ENCODE assay signal across 21 cellular contexts in genomic region chr2:11104794-11105660, GRCh38. TPM values are rescaled to one million over a fixed set of nuclear protein-coding genes. Genes with fewer than 3 reads are reported as not detected.
DNase-seq lines count a peak whose midpoint lies in the region; ATAC-seq lines count a peak whose summit lies in the region.
"Had no signal": no experiment of that assay in that cellular context is flagged by ENCODE, and none has a peak within 500 bp of the region (broad histone marks: within the 10 kb centered on the region; RNA-seq: fewer than 3 reads in every experiment).

No MANE protein-coding gene starts in this region.

- no peak overlapping the region for H2AFZ ChIP-seq in mesenchymal stem cell (ENCODE audit: low read depth, low read length)
- H2AFZ ChIP-seq: PC-9 had no signal

- no peaks in the 10 kb centered on the region for H3K79me1 ChIP-seq in mesenchymal stem cell (replicated peaks; ENCODE audit: low read length, poor library complexity, severe bottlenecking)

- H3K27me3 ChIP-seq in mesenchymal stem cell (ENCODE audit: control insufficient read depth in 1 of 2, insufficient read depth in 1 of 2, low read length in 2 of 2), result peaks cover 0 to 47% of the 10 kb centered on the region in 2 experiments
- H3K27me3 ChIP-seq in aorta (ENCODE audit: control insufficient read depth in 1 of 2, insufficient read depth in 2 of 2, low read length in 1 of 2), result no peaks in the 10 kb centered on the region

- no peak overlapping the region for H4K8ac ChIP-seq in mesenchymal stem cell (ENCODE audit: low read length)

- ATAC-seq in activated T-helper 17 cell treated with anti-CD3 and anti-CD28 coated beads, Interleukin-2, amount 50 U/mL, for 72 hours (replicated peaks), result no peak
- ATAC-seq in aorta (ENCODE audit: low FRiP score) (peak; percentile 37), HG03457 (IDR thresholded peaks at IDR 0.05; ENCODE audit: unreplicated experiment) (no peak), GM21825 (IDR thresholded peaks at IDR 0.05; ENCODE audit: unreplicated experiment) (no peak)
- ATAC-seq: activated CD8-positive, alpha-beta T cell treated with anti-CD3 and anti-CD28 coated beads for 36 hours; activated naive CD8-positive, alpha-beta T cell treated with anti-CD3 and anti-CD28 coated beads, Interleukin-2, amount 50 U/mL, for 24 hours had no signal

- H2BK120ac ChIP-seq in mesenchymal stem cell (ENCODE audit: low read depth, low read length), result no peak overlapping the region

- 93% methylated on average over 34 of the region's 34 CpGs for WGBS in mesenchymal stem cell
- WGBS in aorta, 2 donors, result 86% methylated on average over 34 of the region's 34 CpGs

- no peak overlapping the region for H3K4me2 ChIP-seq in mesenchymal stem cell (ENCODE audit: low read length, poor library complexity, severe bottlenecking)
- H3K4me2 ChIP-seq: PC-9, smooth muscle cell had no signal

- H3K27ac ChIP-seq in mesenchymal stem cell (ENCODE audit: low read length, poor library complexity, severe bottlenecking), result no peak overlapping the region
- H3K27ac ChIP-seq in aorta (ENCODE audit: low read depth in 1 of 2, low read length in 2 of 2), result no peak overlapping the region
- H3K27ac ChIP-seq: C4-2B, PC-9 had no signal

- no peak overlapping the region for H2BK12ac ChIP-seq in mesenchymal stem cell (ENCODE audit: low read length in 2 of 2)

- no peak overlapping the region for H3K4ac ChIP-seq in mesenchymal stem cell (ENCODE audit: low read depth in 1 of 2, low read length in 2 of 2)

- no peaks in the 10 kb centered on the region for H3K36me3 ChIP-seq in mesenchymal stem cell (ENCODE audit: control insufficient read depth in 1 of 2, insufficient read depth in 2 of 2, low read depth in 1 of 2, low read length in 2 of 2)
- H3K36me3 ChIP-seq in aorta (ENCODE audit: control insufficient read depth in 1 of 2, insufficient read depth in 2 of 2, low read length in 1 of 2), result no peaks in the 10 kb centered on the region

- intact Hi-C loops in aorta (cut with DNase I), result no loop called here

- no peak overlapping the region for H3K23ac ChIP-seq in mesenchymal stem cell (ENCODE audit: low read length in 2 of 2)

- peak overlapping the region in 1 of 2 experiments; percentile 19 for H3K14ac ChIP-seq in mesenchymal stem cell (ENCODE audit: low read length in 2 of 2)

- H3K4me1 ChIP-seq in mesenchymal stem cell (ENCODE audit: control insufficient read depth, insufficient read depth, low read depth, low read length) (no peaks in the 10 kb centered on the region), aorta (ENCODE audit: control insufficient read depth in 1 of 2, insufficient read depth in 2 of 2, low read length in 2 of 2) (no peaks in the 10 kb centered on the region)

- H3K9me3 Mint-ChIP-seq in activated T-helper 17 cell treated with anti-CD3 and anti-CD28 coated beads, Interleukin-2, amount 50 U/mL, for 72 hours, result no peaks in the 10 kb centered on the region
- H3K9me3 Mint-ChIP-seq: activated CD8-positive, alpha-beta T cell treated with anti-CD3 and anti-CD28 coated beads for 36 hours; activated naive CD8-positive, alpha-beta T cell treated with anti-CD3 and anti-CD28 coated beads, Interleukin-2, amount 50 U/mL, for 24 hours had no signal

- H3K4me3 ChIP-seq in mesenchymal stem cell (ENCODE audit: insufficient read depth in 1 of 2, low read depth in 1 of 2, low read length in 2 of 2), result no peak overlapping the region
- H3K4me3 ChIP-seq in aorta (ENCODE audit: low read length in 2 of 2), result no peak overlapping the region
- H3K4me3 ChIP-seq: PC-9, smooth muscle cell had no signal

- H2BK15ac ChIP-seq in mesenchymal stem cell (ENCODE audit: low read depth, poor library complexity, severe bottlenecking), result no peak overlapping the region

- no peak overlapping the region for H3K27ac Mint-ChIP-seq in activated T-helper 17 cell treated with anti-CD3 and anti-CD28 coated beads, Interleukin-2, amount 50 U/mL, for 72 hours
- H3K27ac Mint-ChIP-seq: activated CD8-positive, alpha-beta T cell treated with anti-CD3 and anti-CD28 coated beads for 36 hours; activated naive CD8-positive, alpha-beta T cell treated with anti-CD3 and anti-CD28 coated beads, Interleukin-2, amount 50 U/mL, for 24 hours had no signal

- H3K4me3 Mint-ChIP-seq in activated T-helper 17 cell treated with anti-CD3 and anti-CD28 coated beads, Interleukin-2, amount 50 U/mL, for 72 hours, result peak overlapping the region; percentile 21
- H3K4me3 Mint-ChIP-seq: activated CD8-positive, alpha-beta T cell treated with anti-CD3 and anti-CD28 coated beads for 36 hours; activated naive CD8-positive, alpha-beta T cell treated with anti-CD3 and anti-CD28 coated beads, Interleukin-2, amount 50 U/mL, for 24 hours had no signal

- DNase-seq in activated effector memory CD4-positive, alpha-beta T cell treated with anti-CD3 and anti-CD28 coated beads, Interleukin-2, amount 50 U/mL, for 16 hours, result peak; percentile 62
- DNase-seq in activated effector memory CD4-positive, alpha-beta T cell treated with Interleukin-2 at 50 U/mL for 16 hours, result no peak
- no peak for DNase-seq in mesenchymal stem cell
- DNase-seq in aorta, result no peak
- no peak for DNase-seq in middle frontal gyrus (ENCODE audit: extremely low spot score, low spot score)
- DNase-seq: activated CD8-positive, alpha-beta T cell treated with anti-CD3 and anti-CD28 coated beads for 36 hours; activated naive CD8-positive, alpha-beta T cell treated with anti-CD3 and anti-CD28 coated beads, Interleukin-2, amount 50 U/mL, for 24 hours; cortex of kidney; DMS53; GOT3; KG1; NCI-H2029; NCI-H345; NCI-H82; PC-9; SHP77 treated with DMSO at 0.1 percent for 48 hours had no signal

- H4K91ac ChIP-seq in mesenchymal stem cell (ENCODE audit: low read length), result peak overlapping the region; percentile 10

- H3K4me1 Mint-ChIP-seq in activated T-helper 17 cell treated with anti-CD3 and anti-CD28 coated beads, Interleukin-2, amount 50 U/mL, for 72 hours, result peaks cover 17% of the 10 kb centered on the region

- H3K27me3 Mint-ChIP-seq in activated T-helper 17 cell treated with anti-CD3 and anti-CD28 coated beads, Interleukin-2, amount 50 U/mL, for 72 hours, result no peaks in the 10 kb centered on the region
- H3K27me3 Mint-ChIP-seq: activated CD8-positive, alpha-beta T cell treated with anti-CD3 and anti-CD28 coated beads for 36 hours; activated naive CD8-positive, alpha-beta T cell treated with anti-CD3 and anti-CD28 coated beads, Interleukin-2, amount 50 U/mL, for 24 hours had no signal

- no peaks in the 10 kb centered on the region for H3K36me3 Mint-ChIP-seq in activated T-helper 17 cell treated with anti-CD3 and anti-CD28 coated beads, Interleukin-2, amount 50 U/mL, for 72 hours (ENCODE audit: low read depth)

- H3K9me3 ChIP-seq in mesenchymal stem cell (ENCODE audit: control insufficient read depth, low read length), result no peaks in the 10 kb centered on the region
- no peaks in the 10 kb centered on the region for H3K9me3 ChIP-seq in aorta (ENCODE audit: control insufficient read depth, low read length)

- H3K9ac ChIP-seq in mesenchymal stem cell (ENCODE audit: low read length), result no peak overlapping the region

- no peak overlapping the region for H3K18ac ChIP-seq in mesenchymal stem cell (ENCODE audit: low read depth in 1 of 2, low read length in 2 of 2)

- H2AK5ac ChIP-seq in mesenchymal stem cell (ENCODE audit: low read length, severe bottlenecking), result no peak overlapping the region

- no peak overlapping the region for H2BK5ac ChIP-seq in mesenchymal stem cell (ENCODE audit: low read depth, low read length, poor library complexity, severe bottlenecking)

RNA-seq across cellular contexts. Expression of gene SLC66A3, which starts 50.2 kb away (rescaled TPM):
- 10 to 100 TPM in 1 of 2 donors, 1 to 10 TPM in 1; 8.4 to 11.9 TPM for total RNA-seq in activated T-helper 17 cell treated with anti-CD3 and anti-CD28 coated beads, Interleukin-2, amount 50 U/mL, for 72 hours
- polyA plus RNA-seq in mesenchymal stem cell (2013, experiment 1 of 2), result 36.6 TPM
- 33.8 TPM for polyA plus RNA-seq in mesenchymal stem cell (2013, experiment 2 of 2)
- total RNA-seq in aorta, result 10 to 100 TPM; 15.1 to 30.4 TPM
- polyA plus RNA-seq in aorta, result 10 to 100 TPM; 28.8 to 47.5 TPM
